Comparison of ENCODE assay signal across 8 cellular contexts in the genomic region with DNA sequence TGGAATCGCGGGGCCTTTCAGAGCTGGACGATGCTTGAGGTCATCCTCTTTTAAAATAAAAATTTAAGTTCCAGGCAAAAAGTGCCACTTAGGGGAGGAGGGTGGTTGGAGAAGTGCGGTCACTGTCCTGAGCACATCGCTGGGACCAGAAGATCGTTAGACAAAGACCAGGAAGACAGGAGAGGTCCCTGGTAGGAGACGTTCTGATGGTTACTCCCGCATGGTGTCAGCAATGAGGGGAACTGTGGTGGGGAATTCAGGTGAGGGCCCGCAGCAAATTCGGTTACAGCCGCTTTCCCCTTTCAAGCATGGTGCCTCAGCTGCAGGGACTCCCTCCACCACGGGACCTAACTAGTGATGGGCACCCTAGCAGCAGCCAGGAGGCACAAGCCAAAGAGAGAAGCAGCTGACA. TPM values are rescaled to one million over a fixed set of nuclear protein-coding genes. Genes with fewer than 3 reads are reported as not detected.
A peak's percentile ranks its signal among the peaks of the same experiment; 100 is the strongest.
DNase-seq lines count a peak whose midpoint lies in the region; ATAC-seq and TF ChIP-seq lines count a peak whose summit lies in the region.

No MANE protein-coding gene starts in this region.

- H3K9me3 ChIP-seq in BLaER1 treated with 17β-estradiol and CSF1 and Interleukin-3, amounts not matched to agents 10 nM and 100 nM (replicated peaks in 1 of 11): no peaks in the 10 kb centered on the region
- no peaks in the 10 kb centered on the region for H3K9me3 ChIP-seq in mammary epithelial cell (replicated peaks; ENCODE audit: insufficient read depth, low read length)

- peaks cover 28% of the 10 kb centered on the region for H3K79me2 ChIP-seq in mammary epithelial cell (ENCODE audit: insufficient read depth, low read length)

- DNase-seq in RPMI7951 (ENCODE audit: low read depth) (peak; percentile 35), mammary epithelial cell (peak; percentile 27), left colon (peak; percentile 33 to 35), GOT3 (lab: John Stamatoyannopoulos, UW) (no peak)
- DNase-seq in stimulated activated naive CD8-positive, alpha-beta T cell treated with anti-CD3 and anti-CD28 coated beads, Interleukin-15, Interleukin-2, amounts not matched to agents 100 U/mL and 50 U/mL, for 24 hours: peak; percentile 39

- peak overlapping the region; percentile 84 to 98 (median 96) for H3K27ac ChIP-seq in BLaER1 treated with 17β-estradiol and CSF1 and Interleukin-3, amounts not matched to agents 10 nM and 100 nM
- H3K27ac ChIP-seq in mammary epithelial cell (ENCODE audit: insufficient read depth, low read depth, low read length): peak overlapping the region; percentile 90

- BruUV-seq in mammary epithelial cell (replicated peaks; lab: Mats Ljungman, UMichigan): no TSS peak

- peaks cover 44 to 57% (median 49%) of the 10 kb centered on the region in 11 experiments for H3K36me3 ChIP-seq in BLaER1 treated with 17β-estradiol and CSF1 and Interleukin-3, amounts not matched to agents 10 nM and 100 nM
- peaks cover 11% of the 10 kb centered on the region for H3K36me3 ChIP-seq in mammary epithelial cell (ENCODE audit: insufficient read depth, low read length)

- H3K4me1 ChIP-seq in BLaER1 treated with 17β-estradiol and CSF1 and Interleukin-3, amounts not matched to agents 10 nM and 100 nM: peaks cover 25 to 50% (median 35%) of the 10 kb centered on the region in 10 experiments
- peaks cover 19% of the 10 kb centered on the region for H3K4me1 ChIP-seq in mammary epithelial cell (ENCODE audit: insufficient read depth, low read length)

- H3K4me3 ChIP-seq in BLaER1 treated with 17β-estradiol and CSF1 and Interleukin-3, amounts not matched to agents 10 nM and 100 nM: peak overlapping the region; percentile 82 to 97 (median 92)
- H3K4me3 ChIP-seq in mammary epithelial cell (replicated peaks in 1 of 3; ENCODE audit: insufficient read depth in 1 of 3, low read depth in 2 of 3, low read length in 3 of 3): peak overlapping the region; percentile 42 to 99 (median 65)

- intact Hi-C loops in mammary epithelial cell (cut with micrococcal nuclease): loop anchor here (1.0 kb wide), 5 partner anchors 21 to 192 kb away; a partner anchor contains a TSS
- intact Hi-C loops in left colon (cut with DNase I, micrococcal nuclease): no loop called here

- H3K9ac ChIP-seq in BLaER1 treated with 17β-estradiol and CSF1 and Interleukin-3, amounts not matched to agents 10 nM and 100 nM: peak overlapping the region; percentile 85 to 97 (median 93)
- H3K9ac ChIP-seq in mammary epithelial cell (ENCODE audit: insufficient read depth, low read length): peak overlapping the region; percentile 92

- in situ Hi-C loops in mammary epithelial cell (cut with MboI; ENCODE audit: low sequenced_read_pairs in 2 of 2): no loop called here

- no peak for TF ChIP-seq CTCF in mammary epithelial cell (conservative IDR thresholded peaks at IDR 0.05 in 1 of 2, IDR thresholded peaks at IDR 0.05 in 1 of 2; ENCODE audit: extremely low read depth in 1 of 2, insufficient read depth in 1 of 2, low read depth in 1 of 2, low read length in 2 of 2)

- peak overlapping the region; percentile 89 to 99 (median 94) for H3K4me2 ChIP-seq in BLaER1 treated with 17β-estradiol and CSF1 and Interleukin-3, amounts not matched to agents 10 nM and 100 nM
- peak overlapping the region; percentile 83 for H3K4me2 ChIP-seq in mammary epithelial cell (ENCODE audit: insufficient read depth, low read depth, low read length)

- H2AFZ ChIP-seq in mammary epithelial cell (ENCODE audit: low read depth, low read length): peak overlapping the region; percentile 85

- ATAC-seq in GM21717 (IDR thresholded peaks at IDR 0.05; ENCODE audit: unreplicated experiment) (peak; percentile 12), left colon (peak; percentile 26), HG02759 (IDR thresholded peaks at IDR 0.05; ENCODE audit: unreplicated experiment) (no peak)
- peak; percentile 9 for ATAC-seq in stimulated activated naive CD8-positive, alpha-beta T cell treated with anti-CD3 and anti-CD28 coated beads, Interleukin-15, Interleukin-2, amounts not matched to agents 100 U/mL and 50 U/mL, for 24 hours

- no peaks in the 10 kb centered on the region for H3K27me3 ChIP-seq in BLaER1 treated with 17β-estradiol and CSF1 and Interleukin-3, amounts not matched to agents 10 nM and 100 nM
- H3K27me3 ChIP-seq in mammary epithelial cell (ENCODE audit: insufficient read depth, low read length): no peaks in the 10 kb centered on the region

- CTCF ChIA-PET in mammary epithelial cell (lab: Charles Lee; ENCODE audit: low non-redundant PET): interaction anchor here (0.6 to 2.2 kb wide), 2 partner anchors 84 to 192 kb away, joined by 6 to 7 read pairs; no protein-coding TSS in a partner anchor

- dilution Hi-C loops in mammary epithelial cell (cut with HindIII; ENCODE audit: low sequenced_read_pairs): no loop called here

- H4K20me1 ChIP-seq in BLaER1 treated with 17β-estradiol and CSF1 and Interleukin-3, amounts not matched to agents 10 nM and 100 nM: peaks cover 17 to 52% (median 33%) of the 10 kb centered on the region in 11 experiments; a peak in 21 of 22 replicates
- H4K20me1 ChIP-seq in mammary epithelial cell (ENCODE audit: insufficient read depth, low read length): no peaks in the 10 kb centered on the region

- WGBS in mammary epithelial cell (ENCODE audit: low coverage, missing lambda C conversion rate): 4% methylated on average over 7 of the region's 12 CpGs

RNA-seq across cellular contexts. Expression of a gene that starts 1.0 kb away (rescaled TPM):
- total RNA-seq in RPMI7951 (2014; rRNA removed; shearing (Covaris generic)): 46.6 and 49.1 TPM in 2 replicates
- total RNA-seq in mammary epithelial cell: 10 to 100 TPM; 16.8 to 38.2 TPM
- polyA plus RNA-seq in mammary epithelial cell: 27.4 TPM
- 29.5 TPM for polyA minus RNA-seq in mammary epithelial cell
- total RNA-seq in left colon: 10 to 100 TPM; 27.0 to 32.0 TPM

RNA-seq across cellular contexts. Expression of a gene that starts 21.8 kb away (rescaled TPM):
- total RNA-seq in RPMI7951 (2014; rRNA removed; shearing (Covaris generic)): 394 and 396 TPM in 2 replicates
- total RNA-seq in mammary epithelial cell (100 to 1,000 TPM; 252 to 307 TPM), left colon (100 to 1,000 TPM; 205 to 247 TPM)
- 349 TPM for polyA plus RNA-seq in mammary epithelial cell
- 213 TPM for polyA minus RNA-seq in mammary epithelial cell

RNA-seq across cellular contexts. Expression of a gene that starts 40.3 kb away (rescaled TPM):
- 10.8 and 14.4 TPM in 2 replicates for total RNA-seq in RPMI7951 (2014; rRNA removed; shearing (Covaris generic))
- total RNA-seq in mammary epithelial cell (10 to 100 TPM; 23.5 to 30.5 TPM), left colon (10 to 100 TPM; 28.7 to 30.4 TPM)
- 14.6 TPM for polyA plus RNA-seq in mammary epithelial cell
- 25.0 TPM for polyA minus RNA-seq in mammary epithelial cell
